In the genomic region with DNA sequence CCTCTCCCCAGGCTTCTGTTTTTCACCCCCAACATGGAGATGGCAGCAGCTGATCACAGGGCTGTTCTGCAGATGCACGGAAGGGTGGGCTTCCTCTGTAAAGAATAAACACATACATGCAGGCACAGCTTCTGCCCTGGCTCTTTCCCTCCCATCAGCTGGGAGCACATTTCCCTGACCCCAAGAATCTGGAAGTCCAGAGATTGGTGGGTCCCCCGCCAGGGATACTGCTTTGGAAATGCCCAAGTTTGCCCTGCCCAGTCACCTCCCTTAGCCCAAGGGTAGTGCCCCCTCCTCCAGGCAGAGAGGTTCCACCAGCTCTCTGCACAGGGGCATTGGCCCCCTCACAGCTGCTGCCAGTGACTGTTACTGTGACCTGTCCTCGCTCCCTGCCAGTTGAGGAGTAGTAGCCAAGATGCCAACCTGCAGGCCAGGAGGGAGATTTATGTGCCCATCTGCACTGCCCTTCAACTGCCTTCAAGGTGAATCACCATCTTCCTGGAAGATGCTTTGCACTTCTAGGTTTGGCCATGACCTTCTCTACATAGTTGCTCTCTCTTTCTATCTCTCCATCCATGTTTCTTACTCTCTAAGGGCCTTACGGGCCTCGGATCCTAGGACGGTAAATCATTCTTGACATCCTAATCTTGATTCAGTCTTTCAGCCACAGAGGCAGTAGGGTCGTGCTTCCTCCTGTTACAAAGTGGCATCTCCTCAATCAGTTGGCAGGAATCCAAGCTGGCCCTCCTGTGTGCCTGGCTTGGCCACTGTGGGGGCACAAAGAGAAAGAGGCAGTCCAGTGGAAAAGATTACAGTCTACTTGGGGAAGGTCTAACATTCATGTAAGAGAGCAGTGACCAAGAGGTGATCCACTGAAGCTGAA, we compare ENCODE assay signal across 25 cellular contexts.
A peak's percentile ranks its signal among the peaks of the same experiment; 100 is the strongest.
DNase-seq lines count a peak whose midpoint lies in the region; ATAC-seq and TF ChIP-seq lines count a peak whose summit lies in the region.
"Had no signal": no experiment of that assay in that cellular context is flagged by ENCODE, and none has a peak within 500 bp of the region (broad histone marks: within the 10 kb centered on the region; RNA-seq: fewer than 3 reads in every experiment).

No MANE protein-coding gene starts in this region.

- no peak for TF ChIP-seq POLR2A in erythroblast (IDR thresholded peaks at IDR 0.05; ENCODE audit: low read length)

- H3K36me3 ChIP-seq in CD8-positive, alpha-beta memory T cell (ENCODE audit: insufficient read depth, low read length): no peaks in the 10 kb centered on the region
- H3K36me3 ChIP-seq: uterus had no signal

- H3K27ac Mint-ChIP-seq in endothelial cell (ENCODE audit: unreplicated experiment) (no peak overlapping the region), osteocyte (ENCODE audit: unreplicated experiment) (peak overlapping the region; percentile 85), WTC11 (no peak overlapping the region)
- H3K27ac Mint-ChIP-seq in CD8-positive, alpha-beta memory T cell: no peak overlapping the region
- H3K27ac Mint-ChIP-seq: activated B cell treated with CpG ODN at 0.5 μM for 24 hours; activated CD4-positive, alpha-beta memory T cell treated with anti-CD3 and anti-CD28 coated beads for 36 hours; activated naive CD4-positive, alpha-beta T cell treated with anti-CD3 and anti-CD28 coated beads, Interleukin-2, amount 10 ng/mL, durations not matched to agents 7 days and 5 days; activated T-cell treated with anti-CD3 and anti-CD28 coated beads, Interleukin-2, amount 50 U/mL, for 24 hours; memory B cell; natural killer cell treated with Interleukin-12 subunit alpha and Interleukin-12 subunit beta and Interleukin-15 and Interleukin-18, amount 100 ng/mL, for 72 hours had no signal

- H3K27me3 Mint-ChIP-seq in endothelial cell (ENCODE audit: unreplicated experiment) (peaks cover 18% of the 10 kb centered on the region), osteocyte (ENCODE audit: unreplicated experiment) (no peaks in the 10 kb centered on the region), WTC11 (ENCODE audit: low read depth) (no peaks in the 10 kb centered on the region)
- peaks cover 6 to 15% of the 10 kb centered on the region in 2 donors for H3K27me3 Mint-ChIP-seq in CD8-positive, alpha-beta memory T cell
- H3K27me3 Mint-ChIP-seq: activated B cell treated with CpG ODN at 0.5 μM for 24 hours; activated CD4-positive, alpha-beta memory T cell treated with anti-CD3 and anti-CD28 coated beads for 36 hours; activated T-cell treated with anti-CD3 and anti-CD28 coated beads, Interleukin-2, amount 50 U/mL, for 24 hours had no signal

- no peak for ATAC-seq in WTC11
- ATAC-seq: foreskin keratinocyte; HCT116; natural killer cell treated with Interleukin-12 subunit alpha and Interleukin-12 subunit beta and Interleukin-15 and Interleukin-18, amount 100 ng/mL, for 72 hours had no signal

- no peaks in the 10 kb centered on the region for H3K9me3 ChIP-seq in CD8-positive, alpha-beta memory T cell (ENCODE audit: low read length)
- H3K9me3 ChIP-seq: uterus had no signal

- H3K9me3 Mint-ChIP-seq in endothelial cell (ENCODE audit: unreplicated experiment): no peaks in the 10 kb centered on the region
- H3K9me3 Mint-ChIP-seq in osteocyte (ENCODE audit: unreplicated experiment): peaks cover 3% of the 10 kb centered on the region
- peaks cover 4% of the 10 kb centered on the region for H3K9me3 Mint-ChIP-seq in WTC11
- H3K9me3 Mint-ChIP-seq in CD8-positive, alpha-beta memory T cell: peaks cover 0 to 3% (median 0%) of the 10 kb centered on the region in 5 donors
- H3K9me3 Mint-ChIP-seq: activated naive CD4-positive, alpha-beta T cell treated with anti-CD3 and anti-CD28 coated beads, Interleukin-2, amount 10 ng/mL, durations not matched to agents 7 days and 5 days; activated T-cell treated with anti-CD3 and anti-CD28 coated beads, Interleukin-2, amount 50 U/mL, for 24 hours; memory B cell; natural killer cell treated with Interleukin-12 subunit alpha and Interleukin-12 subunit beta and Interleukin-15 and Interleukin-18, amount 100 ng/mL, for 72 hours had no signal

- H3K4me1 Mint-ChIP-seq in endothelial cell (ENCODE audit: unreplicated experiment) (peaks cover 22% of the 10 kb centered on the region), osteocyte (ENCODE audit: unreplicated experiment) (peaks cover 2% of the 10 kb centered on the region), WTC11 (peaks cover 18% of the 10 kb centered on the region)
- H3K4me1 Mint-ChIP-seq in CD8-positive, alpha-beta memory T cell: no peaks in the 10 kb centered on the region
- H3K4me1 Mint-ChIP-seq: activated B cell treated with CpG ODN at 0.5 μM for 24 hours; activated naive CD4-positive, alpha-beta T cell treated with anti-CD3 and anti-CD28 coated beads, Interleukin-2, amount 10 ng/mL, durations not matched to agents 7 days and 5 days; memory B cell had no signal

- H3K4me3 ChIP-seq in CD8-positive, alpha-beta memory T cell (ENCODE audit: low read length): no peak overlapping the region
- H3K4me3 ChIP-seq: uterus had no signal

- TF ChIP-seq CTCF in endothelial cell (IDR thresholded peaks at IDR 0.05; ENCODE audit: unreplicated experiment): no peak
- TF ChIP-seq CTCF in osteocyte (IDR thresholded peaks at IDR 0.05): no peak
- TF ChIP-seq CTCF in WTC11 (IDR thresholded peaks at IDR 0.05): no peak

- DNase-seq in NCI-H1417 (lab: John Stamatoyannopoulos, UW) (peak in 2 of 3 experiments; percentile 34 to 62), NCI-H1417 treated with DMSO at 0.1 percent for 48 hours (lab: John Stamatoyannopoulos, UW) (no peak), NCI-H1092 treated with DMSO at 0.1 percent for 48 hours (lab: John Stamatoyannopoulos, UW) (peak; percentile 27), endothelial cell (ENCODE audit: low spot score) (no peak), osteocyte (ENCODE audit: extremely low spot score, unreplicated experiment) (no peak), WTC11 (ENCODE audit: low spot score) (no peak), erythroblast (lab: John Stamatoyannopoulos, UW) (no peak)
- no peak for DNase-seq in CD8-positive, alpha-beta memory T cell
- DNase-seq: 8988T; activated B cell treated with CpG ODN at 0.5 μM for 24 hours; activated CD4-positive, alpha-beta memory T cell treated with anti-CD3 and anti-CD28 coated beads for 36 hours; activated naive CD4-positive, alpha-beta T cell treated with anti-CD3 and anti-CD28 coated beads, Interleukin-2, amount 10 ng/mL, durations not matched to agents 7 days and 5 days; activated T-cell treated with anti-CD3 and anti-CD28 coated beads, Interleukin-2, amount 50 U/mL, for 24 hours; C1 segment of cervical spinal cord; cortex of kidney; foreskin keratinocyte; hypothalamus; NCI-H2029 treated with DMSO at 0.1 percent for 48 hours; NCI-H524; SHP77 treated with DMSO at 0.1 percent for 48 hours had no signal

- peak overlapping the region; percentile 6 for H3K4me3 Mint-ChIP-seq in endothelial cell (ENCODE audit: unreplicated experiment)
- no peak overlapping the region for H3K4me3 Mint-ChIP-seq in osteocyte (ENCODE audit: unreplicated experiment)
- H3K4me3 Mint-ChIP-seq in WTC11: no peak overlapping the region
- no peak overlapping the region for H3K4me3 Mint-ChIP-seq in CD8-positive, alpha-beta memory T cell
- H3K4me3 Mint-ChIP-seq: activated B cell treated with CpG ODN at 0.5 μM for 24 hours; activated CD4-positive, alpha-beta memory T cell treated with anti-CD3 and anti-CD28 coated beads for 36 hours; activated naive CD4-positive, alpha-beta T cell treated with anti-CD3 and anti-CD28 coated beads, Interleukin-2, amount 10 ng/mL, durations not matched to agents 7 days and 5 days; activated T-cell treated with anti-CD3 and anti-CD28 coated beads, Interleukin-2, amount 50 U/mL, for 24 hours; IgD-negative memory B cell; memory B cell; natural killer cell treated with Interleukin-12 subunit alpha and Interleukin-12 subunit beta and Interleukin-15 and Interleukin-18, amount 100 ng/mL, for 72 hours had no signal

- no peak overlapping the region for H3K27ac ChIP-seq in CD8-positive, alpha-beta memory T cell (ENCODE audit: low read depth, low read length)
- H3K27ac ChIP-seq: foreskin keratinocyte, uterus had no signal

- CTCF ChIA-PET in WTC11 (lab: Charles Lee): interaction anchor here (1.1 to 2.4 kb wide), 2 partner anchors 55 kb away, joined by 3 to 9 read pairs; no protein-coding TSS in a partner anchor
- CTCF ChIA-PET in CD8-positive, alpha-beta memory T cell (lab: Charles Lee): no interaction called here

- no peaks in the 10 kb centered on the region for H3K4me1 ChIP-seq in CD8-positive, alpha-beta memory T cell (ENCODE audit: insufficient read depth, low read length)
- H3K4me1 ChIP-seq: uterus had no signal

- POLR2A ChIA-PET in WTC11 (lab: Charles Lee): no interaction called here
- POLR2A ChIA-PET in CD8-positive, alpha-beta memory T cell (lab: Charles Lee): no interaction called here

- H3K27me3 ChIP-seq in CD8-positive, alpha-beta memory T cell (ENCODE audit: insufficient read depth, low read length, poor library complexity, severe bottlenecking): no peaks in the 10 kb centered on the region
- H3K27me3 ChIP-seq: foreskin keratinocyte, uterus had no signal

- H3K36me3 Mint-ChIP-seq in endothelial cell (ENCODE audit: low read depth, unreplicated experiment): peaks cover 10% of the 10 kb centered on the region
- H3K36me3 Mint-ChIP-seq in osteocyte (ENCODE audit: unreplicated experiment): peaks cover 4% of the 10 kb centered on the region
- H3K36me3 Mint-ChIP-seq in WTC11: peaks cover 5% of the 10 kb centered on the region
- peaks cover 0 to 4% (median 0%) of the 10 kb centered on the region in 3 donors for H3K36me3 Mint-ChIP-seq in CD8-positive, alpha-beta memory T cell
- H3K36me3 Mint-ChIP-seq: activated CD4-positive, alpha-beta memory T cell treated with anti-CD3 and anti-CD28 coated beads for 36 hours; activated naive CD4-positive, alpha-beta T cell treated with anti-CD3 and anti-CD28 coated beads, Interleukin-2, amount 10 ng/mL, durations not matched to agents 7 days and 5 days had no signal

TF ChIP-seq in WTC11, 78 proteins besides CTCF, POLR2A, EP300 and RAD21 (continues in another document):
- TF ChIP-seq TCF7 (CRISPR knock-in tag; IDR thresholded peaks at IDR 0.05; ENCODE audit: low read depth) (no peak), MYBL2 (CRISPR knock-in tag; IDR thresholded peaks at IDR 0.05) (no peak)
- TF ChIP-seq, protein P1, sequence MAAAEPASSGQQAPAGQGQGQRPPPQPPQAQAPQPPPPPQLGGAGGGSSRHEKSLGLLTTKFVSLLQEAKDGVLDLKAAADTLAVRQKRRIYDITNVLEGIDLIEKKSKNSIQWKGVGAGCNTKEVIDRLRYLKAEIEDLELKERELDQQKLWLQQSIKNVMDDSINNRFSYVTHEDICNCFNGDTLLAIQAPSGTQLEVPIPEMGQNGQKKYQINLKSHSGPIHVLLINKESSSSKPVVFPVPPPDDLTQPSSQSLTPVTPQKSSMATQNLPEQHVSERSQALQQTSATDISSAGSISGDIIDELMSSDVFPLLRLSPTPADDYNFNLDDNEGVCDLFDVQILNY (CRISPR knock-in tag; IDR thresholded peaks at IDR 0.05): no peak

Comparison
In these comparisons a context has a peak if more than half of its experiments do, and no peak if none do; other contexts are left out.
1. DNase-seq: peak in NCI-H1417 (2 of 3) and NCI-H1092 treated with DMSO at 0.1 percent for 48 hours (single experiment); none in NCI-H1417 treated with DMSO at 0.1 percent for 48 hours (single experiment), endothelial cell (single experiment), osteocyte (single experiment), WTC11 (single experiment), erythroblast (0 of 2) and CD8-positive, alpha-beta memory T cell (0 of 5).